Comparison of ENCODE assay signal across 22 cellular contexts in genomic region chr20:24665741-24666191, GRCh38.
"Had no signal": no experiment of that assay in that cellular context is flagged by ENCODE, and none has a peak within 500 bp of the region (broad histone marks: within the 10 kb centered on the region; RNA-seq: fewer than 3 reads in every experiment).

No MANE protein-coding gene starts in this region.

- H3K4me1 Mint-ChIP-seq: activated CD4-positive, alpha-beta T cell treated with anti-CD3 and anti-CD28 coated beads for 36 hours; activated naive CD8-positive, alpha-beta T cell treated with anti-CD3 and anti-CD28 coated beads, Interleukin-2, amount 50 U/mL, for 24 hours; naive B cell; T-cell had no signal

- H3K4me3 Mint-ChIP-seq: activated CD4-positive, alpha-beta T cell treated with anti-CD3 and anti-CD28 coated beads for 36 hours; activated naive CD8-positive, alpha-beta T cell treated with anti-CD3 and anti-CD28 coated beads, Interleukin-2, amount 50 U/mL, for 24 hours; activated T-cell treated with anti-CD3 and anti-CD28 coated beads, Interleukin-2, amount 50 U/mL, for 72 hours; naive B cell; neural crest cell; T-cell; T-helper 2 cell treated with Interferon-gamma antibody and Interleukin-4, amounts not matched to agents 5 μg/mL and 100 μg/mL, for 36 hours had no signal

- H3K27ac ChIP-seq: lower lobe of right lung, transverse colon had no signal

- H3K27ac Mint-ChIP-seq: activated CD4-positive, alpha-beta T cell treated with anti-CD3 and anti-CD28 coated beads for 36 hours; activated naive CD8-positive, alpha-beta T cell treated with anti-CD3 and anti-CD28 coated beads, Interleukin-2, amount 50 U/mL, for 24 hours; activated T-cell treated with anti-CD3 and anti-CD28 coated beads, Interleukin-2, amount 50 U/mL, for 72 hours; progenitor cell of endocrine pancreas; T-cell; T-helper 2 cell treated with Interferon-gamma antibody and Interleukin-4, amounts not matched to agents 5 μg/mL and 100 μg/mL, for 36 hours had no signal

- H3K36me3 ChIP-seq: lower lobe of right lung, transverse colon had no signal

- H3K27me3 ChIP-seq: transverse colon had no signal

- DNase-seq: activated CD4-positive, alpha-beta T cell treated with anti-CD3 and anti-CD28 coated beads for 36 hours; activated CD4-positive, alpha-beta T cell treated with anti-CD3 and anti-CD28 coated beads, Interleukin-2, amount 50 U/mL, for 48 hours; activated gamma-delta T cell; activated naive CD4-positive, alpha-beta T cell treated with anti-CD3 and anti-CD28 coated beads, Interleukin-2, amount 50 U/mL, for 16 hours; activated naive CD8-positive, alpha-beta T cell treated with anti-CD3 and anti-CD28 coated beads, Interleukin-2, amount 50 U/mL, for 24 hours; activated T-cell treated with anti-CD3 and anti-CD28 coated beads, Interleukin-2, amount 50 U/mL, for 72 hours; dermis blood vessel endothelial cell; effector CD8-positive, alpha-beta T cell; erythroblast; foreskin fibroblast; lower lobe of right lung; mesendoderm; naive B cell; retina; stimulated activated CD4-positive, alpha-beta T cell treated with anti-CD3 and anti-CD28 coated beads, Interleukin-12 subunit alpha, Interleukin-12 subunit beta, amount 100 ng/mL, for 4 hours; stimulated activated CD4-positive, alpha-beta T cell treated with anti-CD3 and anti-CD28 coated beads, Interleukin-4, amount 100 ng/mL, for 4 hours; stimulated activated naive CD8-positive, alpha-beta T cell treated with anti-CD3 and anti-CD28 coated beads, Interleukin-15, Interleukin-2, amounts not matched to agents 100 U/mL and 50 U/mL, for 24 hours; T-cell had no signal

- ATAC-seq: activated CD4-positive, alpha-beta T cell treated with anti-CD3 and anti-CD28 coated beads for 36 hours; activated naive CD8-positive, alpha-beta T cell treated with anti-CD3 and anti-CD28 coated beads, Interleukin-2, amount 50 U/mL, for 24 hours; activated T-cell treated with anti-CD3 and anti-CD28 coated beads, Interleukin-2, amount 50 U/mL, for 72 hours; lower lobe of right lung; stimulated activated naive CD8-positive, alpha-beta T cell treated with anti-CD3 and anti-CD28 coated beads, Interleukin-15, Interleukin-2, amounts not matched to agents 100 U/mL and 50 U/mL, for 24 hours; T-cell had no signal

- H3K4me1 ChIP-seq: lower lobe of right lung, transverse colon had no signal

- H3K9me3 Mint-ChIP-seq: activated naive CD8-positive, alpha-beta T cell treated with anti-CD3 and anti-CD28 coated beads, Interleukin-2, amount 50 U/mL, for 24 hours; activated T-cell treated with anti-CD3 and anti-CD28 coated beads, Interleukin-2, amount 50 U/mL, for 72 hours; neural crest cell; T-cell; T-helper 2 cell treated with Interferon-gamma antibody and Interleukin-4, amounts not matched to agents 5 μg/mL and 100 μg/mL, for 36 hours had no signal

- H3K9me3 ChIP-seq: lower lobe of right lung, transverse colon had no signal

- H3K36me3 Mint-ChIP-seq: naive B cell, T-cell had no signal

- H3K4me3 ChIP-seq: lower lobe of right lung, transverse colon had no signal

- H3K27me3 Mint-ChIP-seq: activated CD4-positive, alpha-beta T cell treated with anti-CD3 and anti-CD28 coated beads for 36 hours; T-cell had no signal
